In genomic region chr7:95375591-95376294, GRCh38 we compare ENCODE assay signal across 24 cellular contexts. TPM values are rescaled to one million over a fixed set of nuclear protein-coding genes. Genes with fewer than 3 reads are reported as not detected.
"Had no signal": no experiment of that assay in that cellular context is flagged by ENCODE, and none has a peak within 500 bp of the region (broad histone marks: within the 10 kb centered on the region; RNA-seq: fewer than 3 reads in every experiment).

No MANE protein-coding gene starts in this region.

- H3K4me3 ChIP-seq: esophagus squamous epithelium, ovary, spleen, testis, tibial nerve had no signal

- ATAC-seq: natural killer cell; right cardiac atrium; stimulated activated naive B cell treated with anti-CD40 and anti-IgM and Interleukin-4, amounts not matched to agents 10 μg/mL and 1 μg/mL and 100 μg/mL, for 72 hours; stimulated activated naive CD8-positive, alpha-beta T cell treated with anti-CD3 and anti-CD28 coated beads, Interleukin-15, amount 100 ng/mL, for 72 hours had no signal

- H3K36me3 ChIP-seq: esophagus squamous epithelium, ovary, spleen had no signal

- FAIRE-seq: endometrium had no signal

- H3K9me3 ChIP-seq: ovary, testis had no signal

- H3K4me1 ChIP-seq: esophagus squamous epithelium, spleen, testis, tibial nerve had no signal

- H3K27ac ChIP-seq: esophagus squamous epithelium, ovary, spleen, testis, tibial nerve had no signal

- DNase-seq: effector memory CD4-positive, alpha-beta T cell; esophagus squamous epithelium; foreskin fibroblast; immature natural killer cell; natural killer cell; nucleus accumbens; ovary; right cardiac atrium; spleen; stimulated activated CD4-positive, alpha-beta T cell treated with anti-CD3 and anti-CD28 coated beads, Interleukin-15, amount 100 ng/mL, for 24 hours; stimulated activated CD4-positive, alpha-beta T cell treated with anti-CD3 and anti-CD28 coated beads, Interleukin-1b, Interleukin-23, amount 100 ng/mL, for 48 hours; stimulated activated CD4-positive, alpha-beta T cell treated with anti-CD3 and anti-CD28 coated beads, Interleukin-4, amount 100 ng/mL, for 24 hours; stimulated activated naive B cell treated with anti-CD40 and anti-IgM and Interleukin-4, amounts not matched to agents 10 μg/mL and 1 μg/mL and 100 μg/mL, for 72 hours; stimulated activated naive CD8-positive, alpha-beta T cell treated with anti-CD3 and anti-CD28 coated beads, Interleukin-15, amount 100 ng/mL, for 72 hours; testis had no signal

- H3K27me3 ChIP-seq: esophagus squamous epithelium, ovary, testis, tibial nerve had no signal

RNA-seq across cellular contexts. Expression of gene PON3, which starts 20.4 kb away (rescaled TPM):
- total RNA-seq: epithelial cell of proximal tubule, kidney epithelial cell, mesothelial cell of epicardium, myocyte, natural killer cell, neural crest cell had no signal

RNA-seq across cellular contexts. Expression of gene PON1, which starts 51.4 kb away (rescaled TPM):
- total RNA-seq: epithelial cell of proximal tubule, esophagus squamous epithelium, kidney epithelial cell, mesothelial cell of epicardium, myocyte, natural killer cell, neural crest cell, posterior vena cava, spleen, tibial nerve, ureter had no signal
- polyA plus RNA-seq: right cardiac atrium had no signal
